In genomic region chr3:52870471-52870870, GRCh38 we compare ENCODE assay signal across 35 cellular contexts. TPM values are rescaled to one million over a fixed set of nuclear protein-coding genes. Genes with fewer than 3 reads are reported as not detected.
"Had no signal": no experiment of that assay in that cellular context is flagged by ENCODE, and none has a peak within 500 bp of the region (broad histone marks: within the 10 kb centered on the region; RNA-seq: fewer than 3 reads in every experiment).

No MANE protein-coding gene starts in this region.

- H3K27ac ChIP-seq: VCaP had no signal

- H3K4me3 Mint-ChIP-seq: activated B cell treated with CpG ODN at 0.5 μM for 24 hours; activated CD4-positive, alpha-beta memory T cell treated with anti-CD3 and anti-CD28 coated beads for 36 hours; activated naive CD4-positive, alpha-beta T cell treated with anti-CD3 and anti-CD28 coated beads, Interleukin-2, amount 10 ng/mL, durations not matched to agents 7 days and 5 days; activated naive CD8-positive, alpha-beta T cell; activated naive CD8-positive, alpha-beta T cell treated with anti-CD3 and anti-CD28 coated beads, Interleukin-2, amount 50 U/mL, for 24 hours; activated T-cell treated with anti-CD3 and anti-CD28 coated beads, Interleukin-2, amount 50 U/mL, for 4 hours; activated T-helper 1 cell treated with anti-CD3 and anti-CD28 coated beads, Interleukin-12 subunit alpha, Interleukin-12 subunit beta, Interleukin-2, Interleukin-4 antibody, amounts not matched to agents 30 ng/mL and 10 ng/mL and 1 ng/mL, durations not matched to agents 14 hours and 24 hours and 36 hours; brain; T-cell had no signal

- H3K27ac Mint-ChIP-seq: activated B cell treated with CpG ODN at 0.5 μM for 24 hours; activated CD4-positive, alpha-beta memory T cell treated with anti-CD3 and anti-CD28 coated beads for 36 hours; activated naive CD4-positive, alpha-beta T cell treated with anti-CD3 and anti-CD28 coated beads, Interleukin-2, amount 10 ng/mL, durations not matched to agents 7 days and 5 days; activated naive CD8-positive, alpha-beta T cell; activated naive CD8-positive, alpha-beta T cell treated with anti-CD3 and anti-CD28 coated beads, Interleukin-2, amount 50 U/mL, for 24 hours; activated T-helper 1 cell treated with anti-CD3 and anti-CD28 coated beads, Interleukin-12 subunit alpha, Interleukin-12 subunit beta, Interleukin-2, Interleukin-4 antibody, amounts not matched to agents 30 ng/mL and 10 ng/mL and 1 ng/mL, durations not matched to agents 14 hours and 24 hours and 36 hours; brain; T-cell had no signal

- FAIRE-seq: bronchial epithelial cell had no signal

- ATAC-seq: activated naive CD8-positive, alpha-beta T cell treated with anti-CD3 and anti-CD28 coated beads, Interleukin-2, amount 50 U/mL, for 24 hours; activated T-cell treated with anti-CD3 and anti-CD28 coated beads, Interleukin-2, amount 50 U/mL, for 4 hours; Panc1; SK-N-SH treated with all-trans-retinoic acid at 6 μM for 48 hours; T-cell had no signal

- DNase-seq: activated B cell treated with CpG ODN at 0.5 μM for 24 hours; activated CD4-positive, alpha-beta memory T cell treated with anti-CD3 and anti-CD28 coated beads for 36 hours; activated CD4-positive, alpha-beta T cell treated with anti-CD3 and anti-CD28 coated beads for 4 hours; activated CD4-positive, alpha-beta T cell treated with anti-CD3 and anti-CD28 coated beads, Interleukin-2, amount 50 U/mL, for 1 hour; activated CD4-positive, CD25-positive, alpha-beta regulatory T cell treated with anti-CD3 and anti-CD28 coated beads, Interleukin-2, amount 50 U/mL, for 72 hours; activated CD8-positive, alpha-beta memory T cell treated with anti-CD3 and anti-CD28 coated beads, Interleukin-2, amount 50 U/mL, for 4 hours; activated effector memory CD4-positive, alpha-beta T cell treated with Interleukin-2 at 50 U/mL for 16 hours; activated naive CD4-positive, alpha-beta T cell treated with anti-CD3 and anti-CD28 coated beads, Interleukin-2, amount 10 ng/mL, durations not matched to agents 7 days and 5 days; activated naive CD8-positive, alpha-beta T cell treated with anti-CD3 and anti-CD28 coated beads, Interleukin-2, amount 50 U/mL, for 24 hours; activated T-cell treated with anti-CD3 and anti-CD28 coated beads for 4 hours; activated T-cell treated with anti-CD3 and anti-CD28 coated beads, Interleukin-2, amount 50 U/mL, for 4 hours; anterior cingulate cortex; caudate nucleus; cerebellar nuclear complex; Karpas-422; NCI-H1105 treated with DMSO at 0.1 percent for 48 hours; NCI-H1436; NCI-H1694; NCI-H1930; NCI-H2081 treated with DMSO at 0.1 percent for 48 hours; NCI-H345; NCI-H524 treated with DMSO at 0.1 percent for 48 hours; SIG-M5; T-cell; T-helper 2 cell; T-helper 9 cell had no signal

- H3K9me3 Mint-ChIP-seq: activated T-helper 1 cell treated with anti-CD3 and anti-CD28 coated beads, Interleukin-12 subunit alpha, Interleukin-12 subunit beta, Interleukin-2, Interleukin-4 antibody, amounts not matched to agents 30 ng/mL and 10 ng/mL and 1 ng/mL, durations not matched to agents 14 hours and 24 hours and 36 hours had no signal

RNA-seq across cellular contexts. Expression of gene MUSTN1, which starts 35.7 kb away (rescaled TPM):
- total RNA-seq: bronchial epithelial cell, MCF 10A, SK-MEL-5 had no signal

RNA-seq across cellular contexts. Expression of gene ITIH4, which starts 40.0 kb away (rescaled TPM):
- total RNA-seq: SK-MEL-5 had no signal
